In the genomic region with DNA sequence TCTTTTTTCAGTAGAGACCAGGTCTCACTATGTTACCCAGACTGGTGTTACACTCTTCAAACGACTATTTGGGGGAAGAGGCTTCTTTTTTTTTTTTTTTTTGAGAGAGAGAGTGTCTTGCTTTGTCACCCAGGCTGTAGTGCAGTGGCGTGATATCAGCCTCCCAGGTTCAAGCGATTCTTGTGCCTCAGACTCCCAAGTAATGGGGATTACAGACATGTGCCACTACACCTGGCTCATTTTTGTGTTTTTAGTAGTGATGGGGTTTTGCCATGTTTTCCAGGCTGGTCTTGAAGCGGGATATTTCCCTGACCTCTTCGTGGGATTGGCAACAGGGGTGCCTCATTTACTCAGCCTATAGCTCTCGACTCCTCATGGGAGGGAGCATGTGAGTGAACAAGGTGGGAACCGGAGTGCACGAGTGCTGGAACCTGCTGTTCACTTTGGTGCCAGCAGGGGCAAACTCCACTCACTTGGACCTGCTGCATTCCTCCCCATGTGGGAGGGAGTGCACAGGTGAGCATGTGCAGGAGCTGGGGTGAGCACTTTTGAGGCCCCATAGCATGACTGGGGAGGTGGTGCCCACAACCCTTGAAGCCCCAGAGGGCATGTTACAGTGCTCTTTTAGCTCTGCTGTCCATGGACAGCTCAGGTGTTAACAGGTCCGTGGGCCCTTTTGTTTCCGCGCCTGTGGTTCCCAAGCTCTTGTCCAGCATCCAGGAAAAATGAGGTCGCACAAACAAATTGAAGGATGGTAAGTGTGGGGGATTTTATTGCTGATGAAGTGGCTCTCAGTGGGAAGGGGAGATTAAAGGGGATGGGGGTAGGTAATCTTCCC, we compare ENCODE assay signal across 8 cellular contexts.
A peak's percentile ranks its signal among the peaks of the same experiment; 100 is the strongest.
DNase-seq lines count a peak whose midpoint lies in the region; ATAC-seq, FAIRE-seq and TF ChIP-seq lines count a peak whose summit lies in the region.

No MANE protein-coding gene starts in this region.

- H3K79me2 ChIP-seq in H1 (ENCODE audit: control insufficient read depth in 1 of 2, insufficient read depth in 2 of 2, low read length in 2 of 2): no peaks in the 10 kb centered on the region

- H4K91ac ChIP-seq in H1 (replicated peaks; ENCODE audit: insufficient read length, low read length): no peak overlapping the region

- H3K56ac ChIP-seq in H1 (replicated peaks; ENCODE audit: insufficient read length, low read depth, low read length): no peak overlapping the region

- no peak overlapping the region for H2AFZ ChIP-seq in H1 (ENCODE audit: low read length)

- no peaks in the 10 kb centered on the region for H3K27me3 Mint-ChIP-seq in progenitor cell of endocrine pancreas

- no peak overlapping the region for H3K4me3 ChIP-seq in H1 (ENCODE audit: extremely low read depth in 1 of 4, insufficient read depth in 2 of 4, low read depth in 3 of 4, low read length in 4 of 4)

- H2BK20ac ChIP-seq in H1 (ENCODE audit: low read length): peak overlapping the region; percentile 37; the same call in 1 of the 2 replicates

- POLR2A ChIA-PET in H1 (lab: Charles Lee; ENCODE audit: partially characterized antibody): interaction anchor here (1.0 kb wide), 1 partner anchor 261 kb away, joined by 3 read pairs; a partner anchor contains a TSS

- H2BK15ac ChIP-seq in H1 (ENCODE audit: low read length): no peak overlapping the region; the same call in 1 of the 2 replicates

- no peak for ATAC-seq in HG03139 (IDR thresholded peaks at IDR 0.05; ENCODE audit: unreplicated experiment)
- no peak for ATAC-seq in HG02870 (IDR thresholded peaks at IDR 0.05; ENCODE audit: unreplicated experiment)

- no peak overlapping the region for H3K18ac ChIP-seq in H1 (ENCODE audit: extremely low read depth, low read length)

- H3K23me2 ChIP-seq in H1 (ENCODE audit: low read depth, low read length): no peaks in the 10 kb centered on the region

- no peak overlapping the region for H2AK5ac ChIP-seq in H1 (ENCODE audit: low read depth, low read length)

- no peaks in the 10 kb centered on the region for H3K36me3 Mint-ChIP-seq in progenitor cell of endocrine pancreas (ENCODE audit: insufficient read depth)

- DNase-seq in NCI-H82 (lab: John Stamatoyannopoulos, UW): peak; percentile 7
- no peak for DNase-seq in NCI-H82 treated with DMSO at 0.1 percent for 48 hours (lab: John Stamatoyannopoulos, UW; ENCODE audit: unreplicated experiment)
- DNase-seq in NCI-H69 (lab: John Stamatoyannopoulos, UW): peak; percentile 34
- DNase-seq in H1 (ENCODE audit: low read depth in 1 of 2, low spot score in 2 of 2): peak; percentile 49 to 68
- no peak for DNase-seq in progenitor cell of endocrine pancreas (ENCODE audit: low spot score, unreplicated experiment)
- no peak for DNase-seq in NCI-H2029 (lab: John Stamatoyannopoulos, UW)

- no peak overlapping the region for H3K23ac ChIP-seq in H1 (ENCODE audit: insufficient read length)

- no peaks in the 10 kb centered on the region for H3K79me1 ChIP-seq in H1 (ENCODE audit: low read depth, low read length)

- no peaks in the 10 kb centered on the region for H3K9me3 ChIP-seq in H1 (ENCODE audit: insufficient read depth in 2 of 2, low read depth in 1 of 2, low read length in 1 of 2)

- no peaks in the 10 kb centered on the region for H4K20me1 ChIP-seq in H1 (replicated peaks in 1 of 2; ENCODE audit: control insufficient read depth in 1 of 2, insufficient read depth in 2 of 2, low read length in 2 of 2)

- H3K14ac ChIP-seq in H1 (ENCODE audit: insufficient read length): no peak overlapping the region

- no peak overlapping the region for H3K27ac Mint-ChIP-seq in progenitor cell of endocrine pancreas

- no peak for TF ChIP-seq POLR2A in H1 (IDR thresholded peaks at IDR 0.05; ENCODE audit: control extremely low read depth in 1 of 2, low read depth in 2 of 2, low read length in 2 of 2)

- peak; percentile 45 to 78 (median 75) for TF ChIP-seq CTCF in H1 (IDR thresholded peaks at IDR 0.05; ENCODE audit: control extremely low read depth in 1 of 3, insufficient read depth in 1 of 3, low read depth in 1 of 3, low read length in 3 of 3)
- peak; percentile 50 for TF ChIP-seq CTCF in progenitor cell of endocrine pancreas (IDR thresholded peaks at IDR 0.05; ENCODE audit: unreplicated experiment)

- no peak overlapping the region for H2BK120ac ChIP-seq in H1 (replicated peaks; ENCODE audit: low read depth, low read length)

- no peak overlapping the region for H3K4ac ChIP-seq in H1 (replicated peaks; ENCODE audit: insufficient read length, low read depth, low read length)

- H3K4me3 Mint-ChIP-seq in progenitor cell of endocrine pancreas (ENCODE audit: low read depth): no peak overlapping the region

- 90% methylated on average over 11 of the region's 12 CpGs; no CpG with 5 or more reads in 1 of the 2 experiments for WGBS in H1 (ENCODE audit: extremely low coverage in 1 of 2, insufficient coverage in 1 of 2, insufficient read length in 1 of 2, insufficient replicate concordance in 2 of 2, low coverage in 1 of 2, low lambda C conversion rate in 2 of 2, missing lambda C conversion rate in 1 of 2), 2 experiments

- no peaks in the 10 kb centered on the region for H3K36me3 ChIP-seq in H1 (ENCODE audit: control insufficient read depth in 2 of 4, insufficient read depth in 4 of 4, low read length in 3 of 4)

- CTCF ChIA-PET in H1 (lab: Charles Lee; ENCODE audit: partially characterized antibody): interaction anchor here (0.7 to 2.2 kb wide), 23 partner anchors 11 to 146 kb away, joined by 3 to 31 read pairs (median 3); no protein-coding TSS in a partner anchor

- H3K4me1 Mint-ChIP-seq in progenitor cell of endocrine pancreas (ENCODE audit: low read depth): no peaks in the 10 kb centered on the region

- TF ChIP-seq RAD21 in H1 (IDR thresholded peaks at IDR 0.05 in 1 of 2, conservative IDR thresholded peaks at IDR 0.05 in 1 of 2; ENCODE audit: low read depth in 2 of 2, low read length in 2 of 2): peak; percentile 39 to 56; a peak in 3 of 4 replicates

- H4K5ac ChIP-seq in H1 (ENCODE audit: insufficient read length, low read depth, low read length): no peak overlapping the region

- no peak overlapping the region for H3K4me2 ChIP-seq in H1 (ENCODE audit: insufficient read depth in 1 of 2, low read depth in 2 of 2, low read length in 2 of 2)

- H3K4me1 ChIP-seq in H1 (replicated peaks in 1 of 4; ENCODE audit: control insufficient read depth in 3 of 4, insufficient read depth in 4 of 4, low read length in 3 of 4): no peaks in the 10 kb centered on the region

- no peak for TF ChIP-seq EP300 in H1 (IDR thresholded peaks at IDR 0.05; ENCODE audit: borderline replicate concordance in 1 of 2, low read depth in 2 of 2, low read length in 2 of 2)

- H3K9me3 Mint-ChIP-seq in progenitor cell of endocrine pancreas (ENCODE audit: low read depth): peaks cover under 1% of the 10 kb centered on the region

- no peak overlapping the region for H3K27ac ChIP-seq in H1 (ENCODE audit: low read depth, low read length)

- H4K8ac ChIP-seq in H1 (ENCODE audit: extremely low read depth, insufficient read depth, low read length): no peak overlapping the region

- H3K27me3 ChIP-seq in H1 (replicated peaks in 1 of 4; ENCODE audit: control insufficient read depth in 3 of 4, extremely low read depth in 1 of 4, insufficient read depth in 3 of 4, low read length in 3 of 4): no peaks in the 10 kb centered on the region

- no peak overlapping the region for H3K9ac ChIP-seq in H1 (replicated peaks in 1 of 4; ENCODE audit: extremely low read depth in 1 of 4, low read depth in 3 of 4, low read length in 3 of 4)

- FAIRE-seq in H1 (lab: Jason Lieb, UNC): no peak

- 0 out of 2 replicates have a peak overlapping the region, but pooled peaks have one; percentile 87 for H2BK12ac ChIP-seq in H1 (ENCODE audit: low read depth, low read length)

- H2BK5ac ChIP-seq in H1 (ENCODE audit: low read depth, low read length): no peak overlapping the region

TF ChIP-seq in H1, 55 proteins besides CTCF, POLR2A, EP300 and RAD21:
- TF ChIP-seq, protein P1, sequence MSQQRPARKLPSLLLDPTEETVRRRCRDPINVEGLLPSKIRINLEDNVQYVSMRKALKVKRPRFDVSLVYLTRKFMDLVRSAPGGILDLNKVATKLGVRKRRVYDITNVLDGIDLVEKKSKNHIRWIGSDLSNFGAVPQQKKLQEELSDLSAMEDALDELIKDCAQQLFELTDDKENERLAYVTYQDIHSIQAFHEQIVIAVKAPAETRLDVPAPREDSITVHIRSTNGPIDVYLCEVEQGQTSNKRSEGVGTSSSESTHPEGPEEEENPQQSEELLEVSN (IDR thresholded peaks at IDR 0.05): peak; percentile 98
- TF ChIP-seq, protein P2, sequence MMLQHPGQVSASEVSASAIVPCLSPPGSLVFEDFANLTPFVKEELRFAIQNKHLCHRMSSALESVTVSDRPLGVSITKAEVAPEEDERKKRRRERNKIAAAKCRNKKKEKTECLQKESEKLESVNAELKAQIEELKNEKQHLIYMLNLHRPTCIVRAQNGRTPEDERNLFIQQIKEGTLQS (IDR thresholded peaks at IDR 0.05; ENCODE audit: insufficient read depth, low read depth, low read length): no peak
- TF ChIP-seq TEAD4 (IDR thresholded peaks at IDR 0.05; ENCODE audit: low read depth, low read length) (peak; percentile 79), GABPA (IDR thresholded peaks at IDR 0.05; ENCODE audit: borderline replicate concordance, insufficient read depth, low read length) (no peak), TBP (IDR thresholded peaks at IDR 0.05; ENCODE audit: low read depth, low read length) (no peak), BCL11A (IDR thresholded peaks at IDR 0.05; ENCODE audit: low read depth in 2 of 2, low read length in 2 of 2) (no peak), EGR1 (IDR thresholded peaks at IDR 0.05; ENCODE audit: borderline replicate concordance, low read depth, low read length) (no peak), SAP30 (IDR thresholded peaks at IDR 0.05; ENCODE audit: insufficient read depth, insufficient replicate concordance, low read length) (no peak), RFX5 (IDR thresholded peaks at IDR 0.05; ENCODE audit: borderline replicate concordance, low read depth, low read length) (no peak), CEBPB (IDR thresholded peaks at IDR 0.05; ENCODE audit: low read depth, low read length) (no peak), HDAC2 (IDR thresholded peaks at IDR 0.05; ENCODE audit: borderline replicate concordance in 1 of 2, low read depth in 2 of 2, low read length in 2 of 2) (0 out of 4 replicates have a peak, but pooled peaks of 1 of the 2 experiments have one; percentile 29), NRF1 (IDR thresholded peaks at IDR 0.05; ENCODE audit: low read depth, low read length) (no peak), SUZ12 (IDR thresholded peaks at IDR 0.05; ENCODE audit: low read length) (no peak)
- TF ChIP-seq, protein P3, sequence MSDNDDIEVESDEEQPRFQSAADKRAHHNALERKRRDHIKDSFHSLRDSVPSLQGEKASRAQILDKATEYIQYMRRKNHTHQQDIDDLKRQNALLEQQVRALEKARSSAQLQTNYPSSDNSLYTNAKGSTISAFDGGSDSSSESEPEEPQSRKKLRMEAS (IDR thresholded peaks at IDR 0.05): peak; percentile 96

Comparison
In these comparisons a context has a peak if more than half of its experiments do, and no peak if none do; other contexts are left out.
1. DNase-seq: peak in NCI-H82 (single experiment), NCI-H69 (single experiment) and H1 (2 of 2); none in NCI-H82 treated with DMSO at 0.1 percent for 48 hours (single experiment), progenitor cell of endocrine pancreas (single experiment) and NCI-H2029 (single experiment).